Comparison of ENCODE assay signal across 16 cellular contexts in the genomic region with DNA sequence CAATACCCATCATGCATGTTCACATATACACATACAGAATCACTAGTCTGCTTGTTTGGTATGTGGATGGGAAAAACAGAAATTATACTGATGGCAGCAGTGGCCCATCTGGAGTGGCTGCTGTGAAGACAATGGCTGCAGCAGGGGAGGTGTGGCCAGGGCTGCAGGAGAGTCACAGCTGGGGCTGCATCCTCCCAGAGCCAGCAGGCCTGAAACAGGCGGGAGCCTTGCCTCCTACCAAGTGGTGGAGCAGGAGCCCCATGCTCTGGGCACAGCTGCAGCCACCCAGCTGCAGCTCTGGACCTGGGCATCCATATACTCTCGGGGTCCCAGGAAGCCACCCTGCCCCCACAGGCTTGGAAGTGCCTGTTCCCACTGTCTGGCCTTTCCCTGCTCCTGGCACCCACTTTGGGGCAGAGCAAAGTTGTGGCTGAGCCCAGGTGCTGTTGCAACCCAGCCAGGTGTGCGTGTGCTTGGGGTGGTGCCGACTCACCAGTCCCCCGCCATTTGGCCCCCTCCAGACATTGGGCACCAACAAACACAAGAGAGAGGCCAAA.
DNase-seq lines count a peak whose midpoint lies in the region; ATAC-seq and TF ChIP-seq lines count a peak whose summit lies in the region.
"Had no signal": no experiment of that assay in that cellular context is flagged by ENCODE, and none has a peak within 500 bp of the region (broad histone marks: within the 10 kb centered on the region; RNA-seq: fewer than 3 reads in every experiment).

No MANE protein-coding gene starts in this region.

- H3K27me3 ChIP-seq in neural progenitor cell (no peaks in the 10 kb centered on the region), upper lobe of right lung (no peaks in the 10 kb centered on the region)
- H3K27me3 ChIP-seq: BLaER1 treated with 17β-estradiol and CSF1 and Interleukin-3, amounts not matched to agents 10 nM and 100 nM had no signal

- H3K9me3 Mint-ChIP-seq in neural progenitor cell = peaks cover 4% of the 10 kb centered on the region
- H3K9me3 Mint-ChIP-seq: HFFc6 had no signal

- no peaks in the 10 kb centered on the region for H3K27me3 Mint-ChIP-seq in neural progenitor cell (ENCODE audit: insufficient read depth, low read depth)

- H3K9me3 ChIP-seq in neural progenitor cell (ENCODE audit: low read depth) (no peaks in the 10 kb centered on the region), upper lobe of right lung (no peaks in the 10 kb centered on the region)

- H2AFZ ChIP-seq in neural progenitor cell (replicated peaks) = no peak overlapping the region

- no peaks in the 10 kb centered on the region for H4K20me1 ChIP-seq in neural progenitor cell (ENCODE audit: low read depth)
- H4K20me1 ChIP-seq: BLaER1 treated with 17β-estradiol and CSF1 and Interleukin-3, amounts not matched to agents 10 nM and 100 nM had no signal

- no peak overlapping the region for H3K27ac Mint-ChIP-seq in neural progenitor cell
- H3K27ac Mint-ChIP-seq: CD4-positive, CD25-positive, alpha-beta regulatory T cell; HFFc6 had no signal

- no peak overlapping the region for H3K9ac ChIP-seq in neural progenitor cell
- H3K9ac ChIP-seq: BLaER1 treated with 17β-estradiol and CSF1 and Interleukin-3, amounts not matched to agents 10 nM and 100 nM had no signal

- intact Hi-C loops in upper lobe of right lung (cut with DNase I) = no loop called here

- H3K27ac ChIP-seq in neural progenitor cell (no peak overlapping the region), upper lobe of right lung (no peak overlapping the region)
- H3K27ac ChIP-seq: BLaER1 treated with 17β-estradiol and CSF1 and Interleukin-3, amounts not matched to agents 10 nM and 100 nM had no signal

- peak; percentile 7 for DNase-seq in NCI-H748 (lab: John Stamatoyannopoulos, UW; ENCODE audit: unreplicated experiment)
- no peak for DNase-seq in NCI-H748 treated with DMSO at 0.1 percent for 48 hours (lab: John Stamatoyannopoulos, UW)
- DNase-seq in NCI-H69 (lab: John Stamatoyannopoulos, UW) = peak; percentile 16
- peak; percentile 15 for DNase-seq in neural progenitor cell (ENCODE audit: low spot score)
- no peak for DNase-seq in upper lobe of right lung
- DNase-seq in amniotic stem cell (lab: John Stamatoyannopoulos, UW) = no peak
- no peak for DNase-seq in stimulated activated CD4-positive, alpha-beta T cell treated with anti-CD3 and anti-CD28 coated beads, Interleukin-2, amount 100 ng/mL, for 48 hours
- no peak for DNase-seq in NCI-H345 (lab: John Stamatoyannopoulos, UW)
- DNase-seq: ACHN; Calu3; CD4-positive, CD25-positive, alpha-beta regulatory T cell; DMS153; GF-D8; HCEC 1CT; HFFc6 had no signal

- no peaks in the 10 kb centered on the region for H3F3A ChIP-seq in neural progenitor cell (ENCODE audit: low read depth)

- ATAC-seq in upper lobe of right lung = peak; percentile 29

- no peak overlapping the region for H3K4me2 ChIP-seq in neural progenitor cell
- H3K4me2 ChIP-seq: BLaER1 treated with 17β-estradiol and CSF1 and Interleukin-3, amounts not matched to agents 10 nM and 100 nM had no signal

- no peak for TF ChIP-seq CTCF in neural progenitor cell (IDR thresholded peaks at IDR 0.05)
- no peak for TF ChIP-seq CTCF in upper lobe of right lung (IDR thresholded peaks at IDR 0.05)

- no peak overlapping the region for H3K4me3 Mint-ChIP-seq in neural progenitor cell
- H3K4me3 Mint-ChIP-seq: CD4-positive, CD25-positive, alpha-beta regulatory T cell; HFFc6 had no signal

- H3K4me3 ChIP-seq in neural progenitor cell = no peak overlapping the region
- H3K4me3 ChIP-seq in upper lobe of right lung = no peak overlapping the region
- H3K4me3 ChIP-seq: BLaER1 treated with 17β-estradiol and CSF1 and Interleukin-3, amounts not matched to agents 10 nM and 100 nM had no signal

- H3K36me3 ChIP-seq in neural progenitor cell (no peaks in the 10 kb centered on the region), upper lobe of right lung (no peaks in the 10 kb centered on the region)
- H3K36me3 ChIP-seq: BLaER1 treated with 17β-estradiol and CSF1 and Interleukin-3, amounts not matched to agents 10 nM and 100 nM had no signal

- H3K36me3 Mint-ChIP-seq in neural progenitor cell = no peaks in the 10 kb centered on the region
- H3K36me3 Mint-ChIP-seq: CD4-positive, CD25-positive, alpha-beta regulatory T cell had no signal

- H3K4me1 Mint-ChIP-seq in neural progenitor cell = no peaks in the 10 kb centered on the region
- H3K4me1 Mint-ChIP-seq: CD4-positive, CD25-positive, alpha-beta regulatory T cell had no signal

- no peaks in the 10 kb centered on the region for H3K79me2 ChIP-seq in neural progenitor cell (ENCODE audit: low read depth)

- no peaks in the 10 kb centered on the region for H3K4me1 ChIP-seq in neural progenitor cell
- H3K4me1 ChIP-seq in upper lobe of right lung = no peaks in the 10 kb centered on the region
- H3K4me1 ChIP-seq: BLaER1 treated with 17β-estradiol and CSF1 and Interleukin-3, amounts not matched to agents 10 nM and 100 nM had no signal

Comparison
In these comparisons a context has a peak if more than half of its experiments do, and no peak if none do; other contexts are left out.
1. DNase-seq: peak in NCI-H748 (single experiment), NCI-H69 (single experiment) and neural progenitor cell (single experiment); none in NCI-H748 treated with DMSO at 0.1 percent for 48 hours (single experiment), upper lobe of right lung (single experiment), amniotic stem cell (single experiment), stimulated activated CD4-positive, alpha-beta T cell treated with anti-CD3 and anti-CD28 coated beads, Interleukin-2, amount 100 ng/mL, for 48 hours (0 of 2) and NCI-H345 (single experiment).